In genomic region chr9:127130661-127131538, GRCh38 we compare ENCODE assay signal across 1 cellular context.
TF ChIP-seq lines count a peak whose summit lies in the region.

No MANE protein-coding gene starts in this region.

TF ChIP-seq in K562, 482 proteins besides CTCF, POLR2A, EP300 and RAD21:
- TF ChIP-seq MGA (IDR thresholded peaks at IDR 0.05) (no peak), EGR1 (conservative IDR thresholded peaks at IDR 0.05) (0 out of 2 replicates have a peak, but pooled peaks have one; percentile 17)
